1 cellular context compared by ENCODE assay signal in the genomic region with DNA sequence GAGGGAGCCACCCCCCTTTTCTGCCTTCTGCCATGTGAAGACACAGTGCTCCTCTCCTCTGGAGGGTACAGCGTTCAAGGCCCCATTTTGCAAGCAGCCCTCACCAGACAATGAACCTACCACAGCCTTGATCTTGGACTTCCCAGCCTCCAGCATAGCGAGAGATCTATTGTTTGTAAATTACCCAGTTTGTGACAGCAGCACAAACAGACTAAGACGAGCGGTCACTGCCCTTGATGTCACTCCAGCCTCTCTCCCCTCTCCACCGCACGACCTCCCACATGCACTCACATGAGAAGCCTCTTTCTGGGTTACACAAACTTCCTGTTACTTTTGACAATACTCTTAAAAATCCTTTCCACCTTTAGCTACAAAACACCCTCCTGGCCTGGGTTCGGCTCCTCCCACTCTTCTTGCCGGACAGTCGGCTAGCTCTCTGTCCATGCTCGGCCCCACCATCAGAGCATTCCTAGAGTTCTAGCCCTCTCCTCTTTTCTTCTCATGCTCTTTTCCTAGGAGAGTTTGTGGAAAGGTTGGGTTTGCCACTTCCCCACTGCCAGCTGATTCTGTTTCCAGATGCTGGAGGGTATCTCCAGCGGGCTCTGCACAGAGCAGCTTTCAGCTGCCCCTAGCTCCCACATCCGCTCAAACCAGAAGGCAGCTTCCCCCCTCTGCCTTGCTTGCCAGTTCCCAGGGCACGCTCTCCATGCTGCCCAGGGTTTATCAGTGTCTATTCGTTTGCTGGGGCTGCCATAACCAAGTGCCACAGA.
TF ChIP-seq lines count a peak whose summit lies in the region.

No MANE protein-coding gene starts in this region.

TF ChIP-seq in WTC11, 78 proteins besides CTCF, POLR2A, EP300 and RAD21 (continued from another document):
- TF ChIP-seq, protein P1, sequence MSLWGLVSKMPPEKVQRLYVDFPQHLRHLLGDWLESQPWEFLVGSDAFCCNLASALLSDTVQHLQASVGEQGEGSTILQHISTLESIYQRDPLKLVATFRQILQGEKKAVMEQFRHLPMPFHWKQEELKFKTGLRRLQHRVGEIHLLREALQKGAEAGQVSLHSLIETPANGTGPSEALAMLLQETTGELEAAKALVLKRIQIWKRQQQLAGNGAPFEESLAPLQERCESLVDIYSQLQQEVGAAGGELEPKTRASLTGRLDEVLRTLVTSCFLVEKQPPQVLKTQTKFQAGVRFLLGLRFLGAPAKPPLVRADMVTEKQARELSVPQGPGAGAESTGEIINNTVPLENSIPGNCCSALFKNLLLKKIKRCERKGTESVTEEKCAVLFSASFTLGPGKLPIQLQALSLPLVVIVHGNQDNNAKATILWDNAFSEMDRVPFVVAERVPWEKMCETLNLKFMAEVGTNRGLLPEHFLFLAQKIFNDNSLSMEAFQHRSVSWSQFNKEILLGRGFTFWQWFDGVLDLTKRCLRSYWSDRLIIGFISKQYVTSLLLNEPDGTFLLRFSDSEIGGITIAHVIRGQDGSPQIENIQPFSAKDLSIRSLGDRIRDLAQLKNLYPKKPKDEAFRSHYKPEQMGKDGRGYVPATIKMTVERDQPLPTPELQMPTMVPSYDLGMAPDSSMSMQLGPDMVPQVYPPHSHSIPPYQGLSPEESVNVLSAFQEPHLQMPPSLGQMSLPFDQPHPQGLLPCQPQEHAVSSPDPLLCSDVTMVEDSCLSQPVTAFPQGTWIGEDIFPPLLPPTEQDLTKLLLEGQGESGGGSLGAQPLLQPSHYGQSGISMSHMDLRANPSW (CRISPR knock-in tag; conservative IDR thresholded peaks at IDR 0.05; ENCODE audit: low read depth), result 0 out of 2 replicates have a peak, but pooled peaks have one; percentile 12
